Comparison of ENCODE assay signal across 2 cellular contexts in the genomic region with DNA sequence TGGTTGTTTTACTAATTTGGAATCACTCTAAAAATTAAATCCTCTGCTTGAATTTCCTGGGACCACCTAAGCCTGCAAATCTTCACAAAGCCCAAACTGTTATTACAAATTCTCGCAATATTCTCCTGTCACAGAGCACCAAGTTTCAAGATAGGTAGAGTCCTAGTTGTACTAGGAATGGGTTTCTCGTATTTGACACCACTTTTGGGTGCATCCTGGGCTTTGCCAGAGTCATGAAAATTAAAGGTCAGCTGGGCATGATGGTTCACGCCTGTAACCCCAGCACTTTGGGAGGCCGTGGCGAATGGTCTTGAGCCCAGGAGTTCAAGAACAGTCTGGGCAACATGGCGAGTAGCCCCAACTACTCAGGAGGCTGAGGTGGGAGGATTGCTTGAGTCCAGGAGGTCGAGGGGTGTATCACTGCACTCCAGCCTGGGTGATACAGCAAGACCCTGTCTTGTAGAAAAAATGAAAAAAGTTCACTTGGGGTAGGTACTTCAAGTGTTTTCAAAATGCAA.
TF ChIP-seq lines count a peak whose summit lies in the region.

No MANE protein-coding gene starts in this region.

TF ChIP-seq in GM12878, 131 proteins besides CTCF, POLR2A, EP300 and RAD21:
- TF ChIP-seq, protein P1, sequence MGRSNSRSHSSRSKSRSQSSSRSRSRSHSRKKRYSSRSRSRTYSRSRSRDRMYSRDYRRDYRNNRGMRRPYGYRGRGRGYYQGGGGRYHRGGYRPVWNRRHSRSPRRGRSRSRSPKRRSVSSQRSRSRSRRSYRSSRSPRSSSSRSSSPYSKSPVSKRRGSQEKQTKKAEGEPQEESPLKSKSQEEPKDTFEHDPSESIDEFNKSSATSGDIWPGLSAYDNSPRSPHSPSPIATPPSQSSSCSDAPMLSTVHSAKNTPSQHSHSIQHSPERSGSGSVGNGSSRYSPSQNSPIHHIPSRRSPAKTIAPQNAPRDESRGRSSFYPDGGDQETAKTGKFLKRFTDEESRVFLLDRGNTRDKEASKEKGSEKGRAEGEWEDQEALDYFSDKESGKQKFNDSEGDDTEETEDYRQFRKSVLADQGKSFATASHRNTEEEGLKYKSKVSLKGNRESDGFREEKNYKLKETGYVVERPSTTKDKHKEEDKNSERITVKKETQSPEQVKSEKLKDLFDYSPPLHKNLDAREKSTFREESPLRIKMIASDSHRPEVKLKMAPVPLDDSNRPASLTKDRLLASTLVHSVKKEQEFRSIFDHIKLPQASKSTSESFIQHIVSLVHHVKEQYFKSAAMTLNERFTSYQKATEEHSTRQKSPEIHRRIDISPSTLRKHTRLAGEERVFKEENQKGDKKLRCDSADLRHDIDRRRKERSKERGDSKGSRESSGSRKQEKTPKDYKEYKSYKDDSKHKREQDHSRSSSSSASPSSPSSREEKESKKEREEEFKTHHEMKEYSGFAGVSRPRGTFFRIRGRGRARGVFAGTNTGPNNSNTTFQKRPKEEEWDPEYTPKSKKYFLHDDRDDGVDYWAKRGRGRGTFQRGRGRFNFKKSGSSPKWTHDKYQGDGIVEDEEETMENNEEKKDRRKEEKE (IDR thresholded peaks at IDR 0.05): no peak
- TF ChIP-seq MTA3 (IDR thresholded peaks at IDR 0.05; ENCODE audit: borderline replicate concordance, low read length): 0 out of 2 replicates have a peak, but pooled peaks have one; percentile 27
- TF ChIP-seq BCL3 (IDR thresholded peaks at IDR 0.05; ENCODE audit: borderline replicate concordance, insufficient read depth, low read depth, low read length, poor library complexity, severe bottlenecking): peak; percentile 8
- peak; percentile 32; the same call in 1 of the 2 replicates for TF ChIP-seq ZBED1 (IDR thresholded peaks at IDR 0.05; ENCODE audit: borderline replicate concordance)

TF ChIP-seq in SK-N-SH treated with all-trans-retinoic acid at 6 μM for 48 hours, 23 proteins besides CTCF, POLR2A, EP300 and RAD21:
- TF ChIP-seq ZNF565 (CRISPR knock-in tag; conservative IDR thresholded peaks at IDR 0.05; ENCODE audit: low read depth): no peak
- TF ChIP-seq, protein P2, sequence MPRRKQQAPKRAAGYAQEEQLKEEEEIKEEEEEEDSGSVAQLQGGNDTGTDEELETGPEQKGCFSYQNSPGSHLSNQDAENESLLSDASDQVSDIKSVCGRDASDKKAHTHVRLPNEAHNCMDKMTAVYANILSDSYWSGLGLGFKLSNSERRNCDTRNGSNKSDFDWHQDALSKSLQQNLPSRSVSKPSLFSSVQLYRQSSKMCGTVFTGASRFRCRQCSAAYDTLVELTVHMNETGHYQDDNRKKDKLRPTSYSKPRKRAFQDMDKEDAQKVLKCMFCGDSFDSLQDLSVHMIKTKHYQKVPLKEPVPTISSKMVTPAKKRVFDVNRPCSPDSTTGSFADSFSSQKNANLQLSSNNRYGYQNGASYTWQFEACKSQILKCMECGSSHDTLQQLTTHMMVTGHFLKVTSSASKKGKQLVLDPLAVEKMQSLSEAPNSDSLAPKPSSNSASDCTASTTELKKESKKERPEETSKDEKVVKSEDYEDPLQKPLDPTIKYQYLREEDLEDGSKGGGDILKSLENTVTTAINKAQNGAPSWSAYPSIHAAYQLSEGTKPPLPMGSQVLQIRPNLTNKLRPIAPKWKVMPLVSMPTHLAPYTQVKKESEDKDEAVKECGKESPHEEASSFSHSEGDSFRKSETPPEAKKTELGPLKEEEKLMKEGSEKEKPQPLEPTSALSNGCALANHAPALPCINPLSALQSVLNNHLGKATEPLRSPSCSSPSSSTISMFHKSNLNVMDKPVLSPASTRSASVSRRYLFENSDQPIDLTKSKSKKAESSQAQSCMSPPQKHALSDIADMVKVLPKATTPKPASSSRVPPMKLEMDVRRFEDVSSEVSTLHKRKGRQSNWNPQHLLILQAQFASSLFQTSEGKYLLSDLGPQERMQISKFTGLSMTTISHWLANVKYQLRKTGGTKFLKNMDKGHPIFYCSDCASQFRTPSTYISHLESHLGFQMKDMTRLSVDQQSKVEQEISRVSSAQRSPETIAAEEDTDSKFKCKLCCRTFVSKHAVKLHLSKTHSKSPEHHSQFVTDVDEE (CRISPR knock-in tag; IDR thresholded peaks at IDR 0.05): no peak
- TF ChIP-seq ZNF70 (CRISPR knock-in tag; IDR thresholded peaks at IDR 0.05): no peak
- no peak for TF ChIP-seq TOX (CRISPR knock-in tag; IDR thresholded peaks at IDR 0.05; ENCODE audit: borderline replicate concordance)
- no peak for TF ChIP-seq ESRRG (CRISPR knock-in tag; IDR thresholded peaks at IDR 0.05)
- TF ChIP-seq SNAI2 (CRISPR knock-in tag; IDR thresholded peaks at IDR 0.05): no peak
- no peak for TF ChIP-seq OSR1 (CRISPR knock-in tag; IDR thresholded peaks at IDR 0.05)
- no peak for TF ChIP-seq ZC3H10 (CRISPR knock-in tag; IDR thresholded peaks at IDR 0.05)
- no peak for TF ChIP-seq TCF4 (CRISPR knock-in tag; IDR thresholded peaks at IDR 0.05; ENCODE audit: borderline replicate concordance)
- TF ChIP-seq, protein P3, sequence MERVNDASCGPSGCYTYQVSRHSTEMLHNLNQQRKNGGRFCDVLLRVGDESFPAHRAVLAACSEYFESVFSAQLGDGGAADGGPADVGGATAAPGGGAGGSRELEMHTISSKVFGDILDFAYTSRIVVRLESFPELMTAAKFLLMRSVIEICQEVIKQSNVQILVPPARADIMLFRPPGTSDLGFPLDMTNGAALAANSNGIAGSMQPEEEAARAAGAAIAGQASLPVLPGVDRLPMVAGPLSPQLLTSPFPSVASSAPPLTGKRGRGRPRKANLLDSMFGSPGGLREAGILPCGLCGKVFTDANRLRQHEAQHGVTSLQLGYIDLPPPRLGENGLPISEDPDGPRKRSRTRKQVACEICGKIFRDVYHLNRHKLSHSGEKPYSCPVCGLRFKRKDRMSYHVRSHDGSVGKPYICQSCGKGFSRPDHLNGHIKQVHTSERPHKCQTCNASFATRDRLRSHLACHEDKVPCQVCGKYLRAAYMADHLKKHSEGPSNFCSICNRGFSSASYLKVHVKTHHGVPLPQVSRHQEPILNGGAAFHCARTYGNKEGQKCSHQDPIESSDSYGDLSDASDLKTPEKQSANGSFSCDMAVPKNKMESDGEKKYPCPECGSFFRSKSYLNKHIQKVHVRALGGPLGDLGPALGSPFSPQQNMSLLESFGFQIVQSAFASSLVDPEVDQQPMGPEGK (CRISPR knock-in tag; IDR thresholded peaks at IDR 0.05; ENCODE audit: borderline replicate concordance): no peak
- no peak for TF ChIP-seq CSDC2 (CRISPR knock-in tag; IDR thresholded peaks at IDR 0.05)
- TF ChIP-seq BACH2 (CRISPR knock-in tag; IDR thresholded peaks at IDR 0.05; ENCODE audit: borderline replicate concordance): no peak
- no peak for TF ChIP-seq RARB (CRISPR knock-in tag; IDR thresholded peaks at IDR 0.05)
TF ChIP-seq in SK-N-SH treated with all-trans-retinoic acid at 6 μM for 48 hours: peak in this region for 0.
